ENCODE assay signal across 14 cellular contexts in genomic region chr3:177906573-177907229, GRCh38.
A peak's percentile ranks its signal among the peaks of the same experiment; 100 is the strongest.
DNase-seq lines count a peak whose midpoint lies in the region; ATAC-seq and TF ChIP-seq lines count a peak whose summit lies in the region.
"Had no signal": no experiment of that assay in that cellular context is flagged by ENCODE, and none has a peak within 500 bp of the region (broad histone marks: within the 10 kb centered on the region; RNA-seq: fewer than 3 reads in every experiment).

No MANE protein-coding gene starts in this region.

- TF ChIP-seq CTCF in AG10803 (conservative IDR thresholded peaks at IDR 0.05; ENCODE audit: low read length) (no peak), osteoblast (IDR thresholded peaks at IDR 0.05; ENCODE audit: extremely low read depth, low read depth, low read length) (no peak), GM10266 (IDR thresholded peaks at IDR 0.05; ENCODE audit: control insufficient read depth, insufficient read depth, low read depth, missing control alignments) (no peak)

- H3K36me3 ChIP-seq in SJCRH30 = no peaks in the 10 kb centered on the region
- no peaks in the 10 kb centered on the region for H3K36me3 ChIP-seq in osteoblast (ENCODE audit: insufficient read depth, low read length)
- H3K36me3 ChIP-seq: neutrophil had no signal

- H3K79me2 ChIP-seq in osteoblast (ENCODE audit: insufficient read depth, low read length) = no peaks in the 10 kb centered on the region

- no peak overlapping the region for H2AFZ ChIP-seq in osteoblast (ENCODE audit: low read length)

- no peaks in the 10 kb centered on the region for H3K9me3 ChIP-seq in SJCRH30 (replicated peaks)
- no peaks in the 10 kb centered on the region for H3K9me3 ChIP-seq in osteoblast (ENCODE audit: low read depth, low read length)
- H3K9me3 ChIP-seq: neutrophil had no signal

- H3K4me2 ChIP-seq in osteoblast (ENCODE audit: insufficient read depth, low read length) = peak overlapping the region; percentile 72

- H3K27me3 ChIP-seq in SJCRH30 (no peaks in the 10 kb centered on the region), osteoblast (ENCODE audit: insufficient read depth, low read length) (no peaks in the 10 kb centered on the region)
- H3K27me3 ChIP-seq: neutrophil had no signal

- ATAC-seq in GM21515 (IDR thresholded peaks at IDR 0.05; ENCODE audit: unreplicated experiment) = no peak

- H3K4me1 ChIP-seq in SJCRH30 (peaks cover 20% of the 10 kb centered on the region), osteoblast (ENCODE audit: insufficient read depth, low read length) (peaks cover 38% of the 10 kb centered on the region)

- no peak overlapping the region for H3K4me3 ChIP-seq in AG10803 (ENCODE audit: low read length)
- no peak overlapping the region for H3K4me3 ChIP-seq in SJCRH30
- no peak overlapping the region for H3K4me3 ChIP-seq in osteoblast (ENCODE audit: insufficient read depth, low read length)

- H3K27ac ChIP-seq in SJCRH30 (peak overlapping the region; percentile 72), osteoblast (ENCODE audit: low read depth, low read length) (peak overlapping the region; percentile 99)
- H3K27ac ChIP-seq: neutrophil, VCaP had no signal

- no peaks in the 10 kb centered on the region for H4K20me1 ChIP-seq in osteoblast (ENCODE audit: insufficient read depth, low read length)

- DNase-seq in AG10803 (ENCODE audit: low read depth) (peak; percentile 78), SJCRH30 (no peak), fibroblast of gingiva (ENCODE audit: low read depth) (peak; percentile 14), osteoblast (ENCODE audit: insufficient read length, low spot score, missing footprints) (peak; percentile 65), GM10266 (ENCODE audit: extremely low spot score) (no peak), activated gamma-delta T cell treated with Interleukin-2 at 50 U/mL for 16 hours (no peak), NCI-H2227 (lab: John Stamatoyannopoulos, UW; ENCODE audit: unreplicated experiment) (no peak)
- DNase-seq: activated CD8-positive, alpha-beta memory T cell treated with anti-CD3 and anti-CD28 coated beads, Interleukin-2, amount 50 U/mL, for 48 hours; DMS79 treated with DMSO at 0.1 percent for 48 hours; NCI-H1930; NCI-H82 had no signal

Comparison
In these comparisons a context has a peak if more than half of its experiments do, and no peak if none do; other contexts are left out.
1. DNase-seq: peak in AG10803 (single experiment), fibroblast of gingiva (single experiment) and osteoblast (single experiment); none in SJCRH30 (0 of 2), GM10266 (single experiment), activated gamma-delta T cell treated with Interleukin-2 at 50 U/mL for 16 hours (single experiment) and NCI-H2227 (single experiment).